In genomic region chrX:123189318-123189717, GRCh38 we compare ENCODE assay signal across 22 cellular contexts. TPM values are rescaled to one million over a fixed set of nuclear protein-coding genes. Genes with fewer than 3 reads are reported as not detected.
DNase-seq lines count a peak whose midpoint lies in the region; ATAC-seq, FAIRE-seq and TF ChIP-seq lines count a peak whose summit lies in the region.
"Had no signal": no experiment of that assay in that cellular context is flagged by ENCODE, and none has a peak within 500 bp of the region (broad histone marks: within the 10 kb centered on the region; RNA-seq: fewer than 3 reads in every experiment).

No MANE protein-coding gene starts in this region.

- in situ Hi-C loops in GM23248 (cut with MboI): no loop called here

- H3K79me2 ChIP-seq in GM23248 (ENCODE audit: insufficient read depth): peaks cover 92% of the 10 kb centered on the region

- H4K20me1 ChIP-seq in GM23248 (ENCODE audit: insufficient read depth): no peaks in the 10 kb centered on the region
- H4K20me1 ChIP-seq: BLaER1 had no signal

- no peak overlapping the region for H2AFZ ChIP-seq in GM23248

- POLR2A ChIA-PET in HEK293 (lab: Yijun Ruan, JAX): no interaction called here

- H3K27me3 ChIP-seq in GM23248 (replicated peaks; ENCODE audit: insufficient read depth): no peaks in the 10 kb centered on the region
- H3K27me3 ChIP-seq in endocrine pancreas (ENCODE audit: control insufficient read depth, insufficient read depth, low read length): no peaks in the 10 kb centered on the region
- H3K27me3 ChIP-seq: BE2C had no signal

- DNase-seq in GM23248 (no peak), D721Med (ENCODE audit: insufficient read length, low spot score) (no peak), RKO (ENCODE audit: low spot score) (no peak)
- DNase-seq: 8988T; ACHN; BE2C; C1 segment of cervical spinal cord; CD4-positive, alpha-beta memory T cell; CD4-positive, CD25-positive, alpha-beta regulatory T cell; CD8-positive, alpha-beta memory T cell; COR-L47; DMS79 treated with DMSO at 0.1 percent for 48 hours; GF-D8 had no signal

- CTCF ChIA-PET in HEK293 (lab: Yijun Ruan, JAX): interaction anchor here (0.8 kb wide), 1 partner anchor 224 kb away, joined by 3 read pairs; no protein-coding TSS in a partner anchor

- H3K36me3 ChIP-seq in GM23248 (ENCODE audit: low read depth) (0 out of 2 replicates have a peak, but pooled peaks cover 3% of the 10 kb centered on the region), HEK293 (ENCODE audit: control insufficient read depth in 2 of 2, insufficient read depth in 1 of 2, low read length in 2 of 2) (no peaks in the 10 kb centered on the region), endocrine pancreas (ENCODE audit: control insufficient read depth, insufficient read depth, low read length) (no peaks in the 10 kb centered on the region)
- H3K36me3 ChIP-seq: BE2C, BLaER1 had no signal

- TF ChIP-seq CTCF in HEK293 (tag by site-specific recombination; IDR thresholded peaks at IDR 0.05): no peak
- TF ChIP-seq CTCF in D721Med (IDR thresholded peaks at IDR 0.05; ENCODE audit: insufficient read depth, missing control alignments): no peak

- H3K4me3 ChIP-seq in GM23248 (no peak overlapping the region), HEK293 (ENCODE audit: low read depth, low read length) (no peak overlapping the region), endocrine pancreas (ENCODE audit: control insufficient read depth, insufficient read depth, low read length) (peak overlapping the region; percentile 56)
- H3K4me3 ChIP-seq: BLaER1 had no signal

- no peaks in the 10 kb centered on the region for H3K9me2 ChIP-seq in GM23248 (ENCODE audit: insufficient read depth)

- H3K9me3 ChIP-seq in GM23248 (ENCODE audit: low read depth) (no peaks in the 10 kb centered on the region), HEK293 (ENCODE audit: control insufficient read depth, insufficient read depth, low read depth, low read length) (no peaks in the 10 kb centered on the region), endocrine pancreas (ENCODE audit: control insufficient read depth, low read length) (no peaks in the 10 kb centered on the region)
- H3K9me3 ChIP-seq: BE2C had no signal

- no peak for ATAC-seq in GM18511 (IDR thresholded peaks at IDR 0.05; ENCODE audit: unreplicated experiment)

- no peak overlapping the region for H3K9ac ChIP-seq in GM23248
- no peak overlapping the region for H3K9ac ChIP-seq in endocrine pancreas (ENCODE audit: control insufficient read depth, insufficient read depth, low read length)
- H3K9ac ChIP-seq: BLaER1 had no signal

- H3F3A ChIP-seq in GM23248 (ENCODE audit: insufficient read depth): peaks cover 32% of the 10 kb centered on the region

- H3K27ac ChIP-seq in GM23248: 0 out of 2 replicates have a peak overlapping the region, but pooled peaks have one; percentile 88
- no peak overlapping the region for H3K27ac ChIP-seq in HEK293 (ENCODE audit: extremely low read depth, low read depth, low read length)
- H3K27ac ChIP-seq: BLaER1 had no signal

- 96 to 99% methylated on average over 6 to 8 of the region's 8 CpGs for WGBS in GM23248 (ENCODE audit: low coverage in 1 of 2, low lambda C conversion rate in 2 of 2, missing lambda C conversion rate in 2 of 2), 2 experiments

- no peak overlapping the region for H3K4me2 ChIP-seq in GM23248 (ENCODE audit: unreplicated experiment)
- H3K4me2 ChIP-seq: BLaER1 had no signal

- H3K4me1 ChIP-seq in GM23248 (ENCODE audit: insufficient read depth) (peaks cover 22% of the 10 kb centered on the region), HEK293 (ENCODE audit: control insufficient read depth, insufficient read depth, low read length) (no peaks in the 10 kb centered on the region), endocrine pancreas (ENCODE audit: control insufficient read depth, insufficient read depth, low read length) (peaks cover 14% of the 10 kb centered on the region)
- H3K4me1 ChIP-seq: BE2C, BLaER1 had no signal

- FAIRE-seq in D721Med (lab: Jason Lieb, UNC): no peak
- FAIRE-seq: A204.1, G401.6, GM12891 had no signal

TF ChIP-seq in HEK293, 187 proteins besides CTCF, POLR2A, EP300 and RAD21:
- TF ChIP-seq ZNF548 (tag by site-specific recombination; IDR thresholded peaks at IDR 0.05): no peak
- no peak for TF ChIP-seq ZNF670 (tag by site-specific recombination; IDR thresholded peaks at IDR 0.05; ENCODE audit: low read depth)
- no peak for TF ChIP-seq ZNF266 (tag by site-specific recombination; IDR thresholded peaks at IDR 0.05; ENCODE audit: low read depth)
- TF ChIP-seq ZSCAN16 (tag by site-specific recombination; IDR thresholded peaks at IDR 0.05): no peak
- TF ChIP-seq ZBTB10 (tag by site-specific recombination; IDR thresholded peaks at IDR 0.05): no peak
- TF ChIP-seq TRIM28 (IDR thresholded peaks at IDR 0.05; ENCODE audit: borderline replicate concordance, low read length): 0 out of 2 replicates have a peak, but pooled peaks have one; percentile 14
- TF ChIP-seq, protein P1, sequence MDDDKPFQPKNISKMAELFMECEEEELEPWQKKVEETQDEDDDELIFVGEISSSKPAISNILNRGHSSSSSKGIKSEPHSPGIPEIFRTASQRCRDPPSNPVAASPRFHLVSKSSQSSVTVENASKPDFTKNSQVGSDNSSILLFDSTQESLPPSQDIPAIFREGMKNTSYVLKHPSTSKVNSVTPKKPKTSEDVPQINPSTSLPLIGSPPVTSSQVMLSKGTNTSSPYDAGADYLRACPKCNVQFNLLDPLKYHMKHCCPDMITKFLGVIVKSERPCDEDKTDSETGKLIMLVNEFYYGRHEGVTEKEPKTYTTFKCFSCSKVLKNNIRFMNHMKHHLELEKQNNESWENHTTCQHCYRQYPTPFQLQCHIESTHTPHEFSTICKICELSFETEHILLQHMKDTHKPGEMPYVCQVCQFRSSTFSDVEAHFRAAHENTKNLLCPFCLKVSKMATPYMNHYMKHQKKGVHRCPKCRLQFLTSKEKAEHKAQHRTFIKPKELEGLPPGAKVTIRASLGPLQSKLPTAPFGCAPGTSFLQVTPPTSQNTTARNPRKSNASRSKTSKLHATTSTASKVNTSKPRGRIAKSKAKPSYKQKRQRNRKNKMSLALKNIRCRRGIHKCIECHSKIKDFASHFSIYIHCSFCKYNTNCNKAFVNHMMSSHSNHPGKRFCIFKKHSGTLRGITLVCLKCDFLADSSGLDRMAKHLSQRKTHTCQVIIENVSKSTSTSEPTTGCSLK (tag by site-specific recombination; IDR thresholded peaks at IDR 0.05): no peak
TF ChIP-seq in HEK293: peak in this region for 1.

RNA-seq across cellular contexts. Expression of gene GRIA3, which starts 5.2 kb away (rescaled TPM):
- 36.0 TPM in 2 replicates for total RNA-seq in GM23248 (2014; rRNA removed; shearing (Covaris generic))
- polyA plus RNA-seq in GM23248 (2016; fragmentation: Nextera tagmentation; extraction: Ambion mirVana): 46.0 and 52.4 TPM in 2 replicates
- total RNA-seq: A673; CD4-positive, alpha-beta memory T cell; CD4-positive, CD25-positive, alpha-beta regulatory T cell had no signal
- polyA plus RNA-seq: CD14-positive monocyte; CD4-positive, alpha-beta memory T cell; CD4-positive, CD25-positive, alpha-beta regulatory T cell; CD8-positive, alpha-beta memory T cell had no signal
